In the genomic region with DNA sequence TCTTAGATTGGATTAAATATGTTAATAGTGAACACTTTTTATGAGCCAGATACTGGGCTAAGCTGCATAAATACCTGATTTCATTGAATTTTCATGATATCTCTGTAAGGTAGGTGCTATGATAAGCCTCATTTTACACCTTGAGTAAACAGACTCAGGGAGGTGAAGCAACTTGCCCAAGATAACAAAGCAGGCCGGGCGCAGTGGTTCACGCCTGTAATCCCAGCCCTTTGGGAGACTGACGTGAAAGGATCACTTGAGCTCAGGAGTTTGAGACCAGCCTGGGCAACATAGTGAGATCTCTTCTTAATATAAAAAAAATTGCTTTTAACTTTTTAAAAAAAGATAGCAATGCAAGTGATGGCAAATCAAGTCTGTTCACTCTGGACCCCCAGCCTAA, we compare ENCODE assay signal across 19 cellular contexts. TPM values are rescaled to one million over a fixed set of nuclear protein-coding genes. Genes with fewer than 3 reads are reported as not detected.
DNase-seq lines count a peak whose midpoint lies in the region; ATAC-seq, FAIRE-seq and TF ChIP-seq lines count a peak whose summit lies in the region.
"Had no signal": no experiment of that assay in that cellular context is flagged by ENCODE, and none has a peak within 500 bp of the region (broad histone marks: within the 10 kb centered on the region; RNA-seq: fewer than 3 reads in every experiment).

No MANE protein-coding gene starts in this region.

- H3K4me2 ChIP-seq in osteoblast (ENCODE audit: insufficient read depth, low read length): no peak overlapping the region

- FAIRE-seq in kidney (lab: Jason Lieb, UNC): no peak
- FAIRE-seq: GM12891, GM18507, H54 had no signal

- no peaks in the 10 kb centered on the region for H3K27me3 ChIP-seq in WERI-Rb-1 (ENCODE audit: insufficient read depth, low read depth, severe bottlenecking)
- no peaks in the 10 kb centered on the region for H3K27me3 ChIP-seq in osteoblast (ENCODE audit: insufficient read depth, low read length)

- H3K36me3 ChIP-seq in WERI-Rb-1: peaks cover 83% of the 10 kb centered on the region
- peaks cover 72% of the 10 kb centered on the region for H3K36me3 ChIP-seq in osteoblast (ENCODE audit: insufficient read depth, low read length)
- H3K36me3 ChIP-seq in kidney (ENCODE audit: control insufficient read depth in 1 of 2, insufficient read depth in 2 of 2, low read length in 2 of 2): peaks cover 2 to 9% of the 10 kb centered on the region in 2 donors

- H3K9me3 ChIP-seq in WERI-Rb-1 (ENCODE audit: severe bottlenecking) (no peaks in the 10 kb centered on the region), osteoblast (ENCODE audit: low read depth, low read length) (no peaks in the 10 kb centered on the region), kidney (ENCODE audit: control insufficient read depth in 1 of 2, low read length in 2 of 2) (no peaks in the 10 kb centered on the region)
- H3K9me3 ChIP-seq: HAP-1 had no signal

- intact Hi-C loops in kidney (cut with DNase I): no loop called here

- no peak overlapping the region for H2AFZ ChIP-seq in osteoblast (ENCODE audit: low read length)

- POLR2A ChIA-PET in activated CD8-positive, alpha-beta T cell treated with anti-CD3 and anti-CD28 coated beads, Interleukin-2, amount 10 ng/mL, durations not matched to agents 7 days and 5 days (lab: Charles Lee): interaction anchor here (0.8 to 3.3 kb wide), 3 partner anchors 9 to 89 kb away, joined by 3 to 15 read pairs (median 4); partner anchors contain the start of genes CDCA3, MLF2 and USP5

- no peaks in the 10 kb centered on the region for H3K4me1 ChIP-seq in osteoblast (ENCODE audit: insufficient read depth, low read length)
- no peaks in the 10 kb centered on the region for H3K4me1 ChIP-seq in kidney (ENCODE audit: control insufficient read depth in 1 of 2, insufficient read depth in 1 of 2, low read depth in 1 of 2, low read length in 2 of 2)
- H3K4me1 ChIP-seq: HAP-1 had no signal

- H4K20me1 ChIP-seq in osteoblast (ENCODE audit: insufficient read depth, low read length): peaks cover 8% of the 10 kb centered on the region

- DNase-seq in WERI-Rb-1: no peak
- peak; percentile 56 for DNase-seq in osteoblast (ENCODE audit: insufficient read length, low spot score, missing footprints)
- DNase-seq in activated CD8-positive, alpha-beta T cell treated with anti-CD3 and anti-CD28 coated beads, Interleukin-2, amount 10 ng/mL, durations not matched to agents 7 days and 5 days: no peak
- no peak for DNase-seq in NCI-H1105 (lab: John Stamatoyannopoulos, UW)
- no peak for DNase-seq in kidney
- DNase-seq: C1 segment of cervical spinal cord, Calu3, COR-L47, DMS53, DMS79 treated with DMSO at 0.1 percent for 48 hours, GF-D8, GOT3, HFFc6 had no signal

- no peak overlapping the region for H3K27ac Mint-ChIP-seq in activated CD8-positive, alpha-beta T cell treated with anti-CD3 and anti-CD28 coated beads, Interleukin-2, amount 10 ng/mL, durations not matched to agents 7 days and 5 days
- H3K27ac Mint-ChIP-seq: CD4-positive, alpha-beta memory T cell; HFFc6 had no signal

- H3K79me2 ChIP-seq in osteoblast (ENCODE audit: insufficient read depth, low read length): peaks cover 5% of the 10 kb centered on the region

- ATAC-seq in activated CD8-positive, alpha-beta T cell treated with anti-CD3 and anti-CD28 coated beads, Interleukin-2, amount 10 ng/mL, durations not matched to agents 7 days and 5 days: no peak

- H3K4me1 Mint-ChIP-seq in activated CD8-positive, alpha-beta T cell treated with anti-CD3 and anti-CD28 coated beads, Interleukin-2, amount 10 ng/mL, durations not matched to agents 7 days and 5 days (ENCODE audit: low read depth): no peaks in the 10 kb centered on the region
- H3K4me1 Mint-ChIP-seq: CD4-positive, alpha-beta memory T cell had no signal

- no peak overlapping the region for H3K9ac ChIP-seq in kidney (ENCODE audit: low read length in 2 of 2)

- CTCF ChIA-PET in activated CD8-positive, alpha-beta T cell treated with anti-CD3 and anti-CD28 coated beads, Interleukin-2, amount 10 ng/mL, durations not matched to agents 7 days and 5 days (lab: Charles Lee): interaction anchor here (1.3 to 13.9 kb wide), 3 partner anchors 6 to 17 kb away, joined by 5 to 130 read pairs (median 6); partner anchors contain the start of genes CDCA3, GNB3 and USP5

- H3K9me3 Mint-ChIP-seq in activated CD8-positive, alpha-beta T cell treated with anti-CD3 and anti-CD28 coated beads, Interleukin-2, amount 10 ng/mL, durations not matched to agents 7 days and 5 days (ENCODE audit: insufficient read depth): no peaks in the 10 kb centered on the region
- H3K9me3 Mint-ChIP-seq: CD4-positive, alpha-beta memory T cell; HFFc6 had no signal

- TF ChIP-seq CTCF in 22Rv1 (IDR thresholded peaks at IDR 0.05): no peak
- TF ChIP-seq CTCF in WERI-Rb-1 (IDR thresholded peaks at IDR 0.05; ENCODE audit: low read depth, low read length): no peak
- no peak for TF ChIP-seq CTCF in osteoblast (IDR thresholded peaks at IDR 0.05; ENCODE audit: extremely low read depth, low read depth, low read length)
- no peak for TF ChIP-seq CTCF in kidney (IDR thresholded peaks at IDR 0.05; ENCODE audit: borderline replicate concordance, extremely low read depth, insufficient read depth)

- peaks cover 9% of the 10 kb centered on the region for H3K36me3 Mint-ChIP-seq in activated CD8-positive, alpha-beta T cell treated with anti-CD3 and anti-CD28 coated beads, Interleukin-2, amount 10 ng/mL, durations not matched to agents 7 days and 5 days (ENCODE audit: low read depth)
- H3K36me3 Mint-ChIP-seq: CD4-positive, alpha-beta memory T cell had no signal

- H3K27me3 Mint-ChIP-seq in activated CD8-positive, alpha-beta T cell treated with anti-CD3 and anti-CD28 coated beads, Interleukin-2, amount 10 ng/mL, durations not matched to agents 7 days and 5 days (ENCODE audit: low read depth): no peaks in the 10 kb centered on the region
- H3K27me3 Mint-ChIP-seq: CD4-positive, alpha-beta memory T cell had no signal

- H3K4me3 ChIP-seq in WERI-Rb-1 (ENCODE audit: low read depth, low read length): peak overlapping the region; percentile 66
- H3K4me3 ChIP-seq in osteoblast (ENCODE audit: insufficient read depth, low read length): no peak overlapping the region
- H3K4me3 ChIP-seq in kidney (ENCODE audit: low read length in 2 of 2): no peak overlapping the region
- H3K4me3 ChIP-seq: HAP-1 had no signal

- H3K27ac ChIP-seq in 22Rv1 (peak overlapping the region; percentile 32; the same call in 1 of the 2 replicates), WERI-Rb-1 (peak overlapping the region; percentile 92), osteoblast (ENCODE audit: low read depth, low read length) (no peak overlapping the region), kidney (ENCODE audit: low read depth in 2 of 2, low read length in 2 of 2) (no peak overlapping the region)

- no peak overlapping the region for H3K4me3 Mint-ChIP-seq in activated CD8-positive, alpha-beta T cell treated with anti-CD3 and anti-CD28 coated beads, Interleukin-2, amount 10 ng/mL, durations not matched to agents 7 days and 5 days
- H3K4me3 Mint-ChIP-seq: CD4-positive, alpha-beta memory T cell; HFFc6 had no signal

RNA-seq across cellular contexts. Expression of gene GNB3, which starts 1.4 kb away (rescaled TPM):
- total RNA-seq in osteoblast (1.4 and 2.7 TPM in 2 replicates), kidney (2.6 TPM)
- under 1 TPM in 1 of 2 experiments, not detected in 1; 0.08 TPM for total RNA-seq in activated CD8-positive, alpha-beta T cell treated with anti-CD3 and anti-CD28 coated beads, Interleukin-2, amount 10 ng/mL, durations not matched to agents 7 days and 5 days
- polyA plus RNA-seq in kidney (ENCODE audit: insufficient read depth, low read depth, low replicate concordance): 1.4 TPM
- total RNA-seq: Calu3 had no signal
- polyA plus RNA-seq: CD4-positive, alpha-beta memory T cell had no signal

RNA-seq across cellular contexts. Expression of gene CDCA3, which starts 9.0 kb away (rescaled TPM):
- 4.0 and 5.0 TPM in 2 replicates for total RNA-seq in osteoblast
- 100 to 1,000 TPM; 103 to 115 TPM for total RNA-seq in activated CD8-positive, alpha-beta T cell treated with anti-CD3 and anti-CD28 coated beads, Interleukin-2, amount 10 ng/mL, durations not matched to agents 7 days and 5 days
- 1.3 TPM for total RNA-seq in kidney
- 2.1 TPM for polyA plus RNA-seq in kidney (ENCODE audit: insufficient read depth, low read depth, low replicate concordance)

RNA-seq across cellular contexts. Expression of gene USP5, which starts 9.9 kb away (rescaled TPM):
- 65.7 and 77.1 TPM in 2 replicates for total RNA-seq in osteoblast
- total RNA-seq in activated CD8-positive, alpha-beta T cell treated with anti-CD3 and anti-CD28 coated beads, Interleukin-2, amount 10 ng/mL, durations not matched to agents 7 days and 5 days: 100 to 1,000 TPM; 105 to 108 TPM
- 75.5 TPM for total RNA-seq in kidney
- polyA plus RNA-seq in kidney (ENCODE audit: insufficient read depth, low read depth, low replicate concordance): 52.3 TPM

RNA-seq across cellular contexts. Expression of gene P3H3, which starts 13.9 kb away (rescaled TPM):
- total RNA-seq in osteoblast (108 and 130 TPM in 2 replicates), kidney (17.0 TPM)
- total RNA-seq in activated CD8-positive, alpha-beta T cell treated with anti-CD3 and anti-CD28 coated beads, Interleukin-2, amount 10 ng/mL, durations not matched to agents 7 days and 5 days: under 1 TPM in 1 of 2 experiments, not detected in 1; 0.26 TPM
- 18.5 TPM for polyA plus RNA-seq in kidney (ENCODE audit: insufficient read depth, low read depth, low replicate concordance)

RNA-seq across cellular contexts. Expression of gene GPR162, which starts 20.5 kb away (rescaled TPM):
- total RNA-seq in osteoblast: 1.4 and 5.0 TPM in 2 replicates
- under 1 TPM; 0.13 to 0.34 TPM for total RNA-seq in activated CD8-positive, alpha-beta T cell treated with anti-CD3 and anti-CD28 coated beads, Interleukin-2, amount 10 ng/mL, durations not matched to agents 7 days and 5 days
- 5.0 TPM for total RNA-seq in kidney
- polyA plus RNA-seq in kidney (ENCODE audit: insufficient read depth, low read depth, low replicate concordance): 9.8 TPM
- total RNA-seq: Calu3 had no signal
- polyA plus RNA-seq: CD4-positive, alpha-beta memory T cell had no signal

Comparison
In these comparisons a context has a peak if more than half of its experiments do, and no peak if none do; other contexts are left out.
1. H3K27ac ChIP-seq: peak in 22Rv1 (single experiment) and WERI-Rb-1 (single experiment); none in osteoblast (single experiment) and kidney (0 of 2).
2. RNA of gene CDCA3, which starts 9.0 kb away (total RNA-seq): 103 to 115 TPM in activated CD8-positive, alpha-beta T cell treated with anti-CD3 and anti-CD28 coated beads, Interleukin-2, amount 10 ng/mL, durations not matched to agents 7 days and 5 days; 4.0 to 5.0 TPM in osteoblast and 1.3 TPM in kidney (single experiment); every median in the first group is over 10 times any median in the second.